Comparison of ENCODE assay signal across 9 cellular contexts in the genomic region with DNA sequence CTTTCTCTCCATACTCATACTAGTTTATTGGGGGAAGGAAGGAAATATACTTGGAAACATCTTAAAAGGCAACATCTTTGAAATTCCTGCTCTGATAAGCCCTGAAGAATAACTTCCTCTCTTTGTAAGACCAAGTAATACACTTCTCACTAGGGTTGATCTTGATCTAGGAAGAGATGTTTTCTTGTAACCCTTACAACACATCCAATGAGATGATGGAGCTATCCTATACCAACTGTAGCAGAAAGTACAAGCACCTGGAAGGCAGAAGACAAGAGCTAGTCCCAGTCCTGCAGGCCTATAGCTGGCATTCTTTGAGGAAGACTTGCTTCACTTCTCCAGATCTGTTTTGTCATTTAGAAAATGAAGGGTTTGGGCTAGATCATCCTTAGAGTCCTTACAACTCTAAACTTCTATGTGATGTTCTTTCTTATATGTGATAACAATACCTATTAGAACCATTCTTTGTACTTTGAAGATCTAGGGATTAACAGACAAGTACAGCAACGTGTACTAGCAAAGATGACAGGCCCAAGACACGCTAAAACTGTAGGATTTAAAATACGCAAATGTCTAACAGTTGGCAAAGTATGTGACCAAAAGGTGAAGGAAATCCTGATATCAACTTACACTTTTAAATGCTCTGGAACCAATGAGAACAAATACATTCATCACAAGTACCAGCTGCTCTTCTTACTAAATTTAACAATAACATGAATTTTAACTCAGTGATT. TPM values are rescaled to one million over a fixed set of nuclear protein-coding genes. Genes with fewer than 3 reads are reported as not detected.
DNase-seq lines count a peak whose midpoint lies in the region; ATAC-seq, FAIRE-seq and TF ChIP-seq lines count a peak whose summit lies in the region.
"Had no signal": no experiment of that assay in that cellular context is flagged by ENCODE, and none has a peak within 500 bp of the region (broad histone marks: within the 10 kb centered on the region; RNA-seq: fewer than 3 reads in every experiment).

No MANE protein-coding gene starts in this region.

- H3K27ac Mint-ChIP-seq in chondrocyte (ENCODE audit: unreplicated experiment) = no peak overlapping the region

- H3K27me3 Mint-ChIP-seq in chondrocyte (ENCODE audit: low read depth) = no peaks in the 10 kb centered on the region

- H3K4me1 ChIP-seq in psoas muscle = peaks cover 32% of the 10 kb centered on the region

- ATAC-seq in psoas muscle (no peak), GM18873 (IDR thresholded peaks at IDR 0.05; ENCODE audit: low FRiP score, unreplicated experiment) (no peak)

- no peaks in the 10 kb centered on the region for H3K36me3 ChIP-seq in psoas muscle (ENCODE audit: insufficient read depth in 1 of 2, low read depth in 1 of 2)

- DNase-seq in MV-4-11 (lab: John Stamatoyannopoulos, UW) (peak; percentile 45), chondrocyte (ENCODE audit: low spot score) (no peak), psoas muscle (no peak), GM19239 (ENCODE audit: insufficient read length, low spot score) (no peak)
- no peak for DNase-seq in stimulated activated CD4-positive, alpha-beta T cell treated with anti-CD3 and anti-CD28 coated beads, Interleukin-15, amount 100 ng/mL, for 24 hours
- no peak for DNase-seq in activated CD4-positive, alpha-beta T cell treated with anti-CD3 and anti-CD28 coated beads, Interleukin-2, amount 50 U/mL, for 1 hour

- intact Hi-C loops in psoas muscle (cut with DNase I) = loop anchor here in 1 of 2 donors (5.0 kb wide), 1 partner anchor 37 kb away; no protein-coding TSS in a partner anchor

- H3K27me3 ChIP-seq in psoas muscle (ENCODE audit: insufficient read depth in 3 of 3, low read length in 2 of 3) = no peaks in the 10 kb centered on the region

- peaks cover 36% of the 10 kb centered on the region for H3K4me1 Mint-ChIP-seq in chondrocyte (ENCODE audit: low read depth)

- TF ChIP-seq CTCF in chondrocyte (IDR thresholded peaks at IDR 0.05) (no peak), psoas muscle (IDR thresholded peaks at IDR 0.05) (no peak)

- H3K4me3 ChIP-seq in GM08714 (ENCODE audit: low read length) (peak overlapping the region; percentile 75), psoas muscle (peak overlapping the region; percentile 68)

- H3K9me3 ChIP-seq in psoas muscle = no peaks in the 10 kb centered on the region

- H3K27ac ChIP-seq in psoas muscle = no peak overlapping the region
- H3K27ac ChIP-seq: epithelial cell of prostate had no signal

- H3K9me3 Mint-ChIP-seq in chondrocyte (ENCODE audit: low read depth) = no peaks in the 10 kb centered on the region

- no peaks in the 10 kb centered on the region for H3K36me3 Mint-ChIP-seq in chondrocyte (ENCODE audit: low read depth)

- FAIRE-seq in GM19239 (lab: Jason Lieb, UNC) = no peak

- 62 to 82% (median 82%) methylated on average over 3 of the region's 3 CpGs for WGBS in psoas muscle, 3 donors

- H3K4me3 Mint-ChIP-seq in chondrocyte (ENCODE audit: unreplicated experiment) = peak overlapping the region; percentile 90

RNA-seq across cellular contexts. Expression of gene ANKRD44, which starts 1.8 kb away (rescaled TPM):
- total RNA-seq in chondrocyte = 21.4 to 45.8 TPM (median 26.1 TPM) in 3 replicates
- total RNA-seq in psoas muscle = 1 to 10 TPM; 1.7 to 9.3 (median 8.5) TPM
- under 1 TPM; 0.35 to 0.93 (median 0.40) TPM for polyA plus RNA-seq in psoas muscle
